ENCODE assay signal across 15 cellular contexts in genomic region chr1:235588156-235588555, GRCh38.
DNase-seq lines count a peak whose midpoint lies in the region; ATAC-seq, FAIRE-seq and TF ChIP-seq lines count a peak whose summit lies in the region.
"Had no signal": no experiment of that assay in that cellular context is flagged by ENCODE, and none has a peak within 500 bp of the region (broad histone marks: within the 10 kb centered on the region; RNA-seq: fewer than 3 reads in every experiment).

No MANE protein-coding gene starts in this region.

- no peak overlapping the region for H3K14ac ChIP-seq in IMR-90 (replicated peaks; ENCODE audit: low read depth, low read length)

- no peaks in the 10 kb centered on the region for H3K9me3 ChIP-seq in GM23248 (ENCODE audit: low read depth)
- no peaks in the 10 kb centered on the region for H3K9me3 ChIP-seq in IMR-90 (ENCODE audit: control insufficient read depth, insufficient read depth, low read length)
- H3K9me3 ChIP-seq in kidney (ENCODE audit: control insufficient read depth in 1 of 2, low read length in 2 of 2) = peaks cover 0 to 3% of the 10 kb centered on the region in 2 donors
- H3K9me3 ChIP-seq: BE2C had no signal

- no peak overlapping the region for H3K23ac ChIP-seq in IMR-90 (ENCODE audit: low read depth, low read length)

- H2AK9ac ChIP-seq in IMR-90 (replicated peaks; ENCODE audit: low read depth, low read length, poor library complexity) = peak overlapping the region; percentile 37

- H2BK20ac ChIP-seq in IMR-90 (ENCODE audit: low read depth, low read length) = no peak overlapping the region

- no peak overlapping the region for H3K18ac ChIP-seq in IMR-90 (ENCODE audit: low read depth, low read length)

- no peak overlapping the region for H4K5ac ChIP-seq in IMR-90 (ENCODE audit: low read depth, low read length)

- FAIRE-seq in kidney (lab: Jason Lieb, UNC) = no peak
- FAIRE-seq: A204.1, GM12878 had no signal

- H3K36me3 ChIP-seq in GM23248 (ENCODE audit: low read depth) (no peaks in the 10 kb centered on the region), IMR-90 (ENCODE audit: control insufficient read depth, insufficient read depth, low read length) (no peaks in the 10 kb centered on the region), kidney (ENCODE audit: control insufficient read depth in 1 of 2, insufficient read depth in 2 of 2, low read length in 2 of 2) (no peaks in the 10 kb centered on the region)
- H3K36me3 ChIP-seq: HAP-1 had no signal

- DNase-seq in GM23248 (no peak), IMR-90 (no peak), kidney (peak; percentile 53), HPDE6-E6E7 (ENCODE audit: extremely low spot score) (no peak), SK-N-DZ (ENCODE audit: low spot score) (no peak)
- DNase-seq in stimulated activated effector memory CD8-positive, alpha-beta T cell treated with anti-CD3 and anti-CD28 coated beads, Interleukin-12 subunit alpha, Interleukin-12 subunit beta, amount 100 ng/mL, for 72 hours (ENCODE audit: low spot score in 2 of 2) = no peak
- DNase-seq: BE2C; CD4-positive, alpha-beta memory T cell; DMS79 had no signal

- H3K9me2 ChIP-seq in GM23248 (ENCODE audit: insufficient read depth) = no peaks in the 10 kb centered on the region

- H3K27ac Mint-ChIP-seq in stimulated activated effector memory CD8-positive, alpha-beta T cell treated with anti-CD3 and anti-CD28 coated beads, Interleukin-12 subunit alpha, Interleukin-12 subunit beta, amount 100 ng/mL, for 72 hours = peak overlapping the region; percentile 48
- H3K27ac Mint-ChIP-seq: CD4-positive, alpha-beta memory T cell; GM23338 had no signal

- no peak for TF ChIP-seq POLR2A in IMR-90 (IDR thresholded peaks at IDR 0.05; ENCODE audit: low read depth, low read length)

- no peak overlapping the region for H2BK5ac ChIP-seq in IMR-90 (ENCODE audit: low read depth, low read length, poor library complexity, severe bottlenecking)

- peak overlapping the region; percentile 81; the same call in 1 of the 2 replicates for H3K4ac ChIP-seq in IMR-90 (ENCODE audit: low read depth, low read length)

- no peak overlapping the region for H4K91ac ChIP-seq in IMR-90 (ENCODE audit: insufficient read depth, low read depth, low read length)

- peak overlapping the region; percentile 81; the same call in 1 of the 2 replicates for H3K27ac ChIP-seq in GM23248
- no peak overlapping the region for H3K27ac ChIP-seq in IMR-90 (ENCODE audit: insufficient read depth, low read length)
- H3K27ac ChIP-seq in kidney (ENCODE audit: low read depth in 2 of 2, low read length in 2 of 2) = no peak overlapping the region
- H3K27ac ChIP-seq: C4-2B had no signal

- no peak overlapping the region for H3K4me3 ChIP-seq in GM23248
- H3K4me3 ChIP-seq in IMR-90 (ENCODE audit: insufficient read depth, low read depth, low read length) = no peak overlapping the region
- H3K4me3 ChIP-seq in kidney (ENCODE audit: low read length in 2 of 2) = no peak overlapping the region
- H3K4me3 ChIP-seq: GM12878, GM23338, HAP-1 had no signal

- no peak overlapping the region for H3K56ac ChIP-seq in IMR-90 (ENCODE audit: extremely low read depth, insufficient read depth, low read length)

- TF ChIP-seq CTCF in IMR-90 (conservative IDR thresholded peaks at IDR 0.05; ENCODE audit: low read depth, low read length) = no peak
- no peak for TF ChIP-seq CTCF in kidney (IDR thresholded peaks at IDR 0.05; ENCODE audit: borderline replicate concordance, extremely low read depth, insufficient read depth)

- no peak for TF ChIP-seq RAD21 in IMR-90 (IDR thresholded peaks at IDR 0.05; ENCODE audit: low read length)

- dilution Hi-C loops in IMR-90 (cut with HindIII; ENCODE audit: low sequenced_read_pairs, unreplicated experiment) = no loop called here

- H3K4me3 Mint-ChIP-seq in stimulated activated effector memory CD8-positive, alpha-beta T cell treated with anti-CD3 and anti-CD28 coated beads, Interleukin-12 subunit alpha, Interleukin-12 subunit beta, amount 100 ng/mL, for 72 hours = no peak overlapping the region
- H3K4me3 Mint-ChIP-seq: CD4-positive, alpha-beta memory T cell; GM23338 had no signal

- H3K79me1 ChIP-seq in IMR-90 (ENCODE audit: low read depth in 1 of 2, low read length in 2 of 2) = no peaks in the 10 kb centered on the region

- CTCF ChIA-PET in IMR-90 (lab: Yijun Ruan, JAX) = no interaction called here

- H3K4me1 Mint-ChIP-seq in stimulated activated effector memory CD8-positive, alpha-beta T cell treated with anti-CD3 and anti-CD28 coated beads, Interleukin-12 subunit alpha, Interleukin-12 subunit beta, amount 100 ng/mL, for 72 hours = peaks cover 20% of the 10 kb centered on the region
- H3K4me1 Mint-ChIP-seq: CD4-positive, alpha-beta memory T cell had no signal

- peaks cover 15% of the 10 kb centered on the region; the same call in 1 of the 2 replicates for H3K27me3 ChIP-seq in GM23248 (replicated peaks; ENCODE audit: insufficient read depth)
- H3K27me3 ChIP-seq in IMR-90 (ENCODE audit: control insufficient read depth, insufficient read depth, low read length) = peaks cover 8% of the 10 kb centered on the region; the same call in 1 of the 2 replicates
- H3K27me3 ChIP-seq: BE2C had no signal

- H2AK5ac ChIP-seq in IMR-90 (ENCODE audit: low read depth, low read length) = peak overlapping the region; percentile 50; the same call in 1 of the 2 replicates

- no peaks in the 10 kb centered on the region for H3F3A ChIP-seq in GM23248 (ENCODE audit: insufficient read depth)

- WGBS in GM23248 (ENCODE audit: low coverage in 1 of 2, low lambda C conversion rate in 2 of 2, missing lambda C conversion rate in 2 of 2), 2 experiments = 78 to 83% methylated on average over 8 of the region's 9 CpGs
- 88% methylated on average over 5 of the region's 9 CpGs; no CpG with 5 or more reads in 1 of the 2 experiments for WGBS in IMR-90 (ENCODE audit: extremely low coverage in 2 of 2, insufficient read length in 1 of 2), 2 experiments

- BruUV-seq in IMR-90 (replicated peaks; lab: Mats Ljungman, UMichigan) = no TSS peak

- no peak overlapping the region for H4K8ac ChIP-seq in IMR-90 (ENCODE audit: low read depth in 2 of 2, low read length in 2 of 2)

- peaks cover 12% of the 10 kb centered on the region for H3K36me3 Mint-ChIP-seq in stimulated activated effector memory CD8-positive, alpha-beta T cell treated with anti-CD3 and anti-CD28 coated beads, Interleukin-12 subunit alpha, Interleukin-12 subunit beta, amount 100 ng/mL, for 72 hours
- H3K36me3 Mint-ChIP-seq: CD4-positive, alpha-beta memory T cell had no signal

- H3K79me2 ChIP-seq in GM23248 (ENCODE audit: insufficient read depth) = no peaks in the 10 kb centered on the region

- no peak for ATAC-seq in IMR-90 (ENCODE audit: low read depth)
- no peak for ATAC-seq in stimulated activated effector memory CD8-positive, alpha-beta T cell treated with anti-CD3 and anti-CD28 coated beads, Interleukin-12 subunit alpha, Interleukin-12 subunit beta, amount 100 ng/mL, for 72 hours
- ATAC-seq in GM19023 (IDR thresholded peaks at IDR 0.05; ENCODE audit: unreplicated experiment) = no peak
- ATAC-seq: GM12878, GM23338 had no signal

- POLR2A ChIA-PET in IMR-90 (lab: Charles Lee; ENCODE audit: unreplicated experiment) = no interaction called here

- H3K9me3 Mint-ChIP-seq in stimulated activated effector memory CD8-positive, alpha-beta T cell treated with anti-CD3 and anti-CD28 coated beads, Interleukin-12 subunit alpha, Interleukin-12 subunit beta, amount 100 ng/mL, for 72 hours = peaks cover 8% of the 10 kb centered on the region

- H3K4me2 ChIP-seq in GM23248 (ENCODE audit: unreplicated experiment) (no peak overlapping the region), IMR-90 (ENCODE audit: low read depth, low read length) (no peak overlapping the region)
- H3K4me2 ChIP-seq: GM23338 had no signal

- H4K20me1 ChIP-seq in GM23248 (ENCODE audit: insufficient read depth) (no peaks in the 10 kb centered on the region), IMR-90 (ENCODE audit: insufficient read depth, low read length) (no peaks in the 10 kb centered on the region)

- H2BK15ac ChIP-seq in IMR-90 (ENCODE audit: low read depth, low read length) = no peak overlapping the region

- H3K9me1 ChIP-seq in IMR-90 (ENCODE audit: insufficient read depth, low read length) = peaks cover 6% of the 10 kb centered on the region; the same call in 1 of the 2 replicates

- peak overlapping the region; percentile 78; the same call in 1 of the 2 replicates for H2BK120ac ChIP-seq in IMR-90 (ENCODE audit: low read depth, low read length)

- in situ Hi-C loops in GM23248 (cut with MboI) = no loop called here
- in situ Hi-C loops in IMR-90 (cut with MboI; ENCODE audit: low sequenced_read_pairs) = no loop called here

- no peak overlapping the region for H2AFZ ChIP-seq in GM23248
- no peak overlapping the region for H2AFZ ChIP-seq in IMR-90 (replicated peaks; ENCODE audit: low read length, poor library complexity)
- H2AFZ ChIP-seq: GM23338 had no signal

- peaks cover 6% of the 10 kb centered on the region; the same call in 1 of the 2 replicates for H3K4me1 ChIP-seq in GM23248 (ENCODE audit: insufficient read depth)
- peaks cover 3% of the 10 kb centered on the region for H3K4me1 ChIP-seq in IMR-90 (ENCODE audit: control insufficient read depth, insufficient read depth, low read length)
- H3K4me1 ChIP-seq in kidney (ENCODE audit: control insufficient read depth in 1 of 2, insufficient read depth in 1 of 2, low read depth in 1 of 2, low read length in 2 of 2) = no peaks in the 10 kb centered on the region
- H3K4me1 ChIP-seq: BE2C, HAP-1 had no signal

- H3K9ac ChIP-seq in GM23248 = no peak overlapping the region
- no peak overlapping the region for H3K9ac ChIP-seq in IMR-90 (ENCODE audit: low read depth, low read length)
- no peak overlapping the region for H3K9ac ChIP-seq in kidney (ENCODE audit: low read length in 2 of 2)

- intact Hi-C loops in IMR-90 (cut with micrococcal nuclease) (no loop called here), kidney (cut with DNase I) (no loop called here)

TF ChIP-seq in IMR-90, 13 proteins besides CTCF, POLR2A, EP300 and RAD21 (continues in another document):
- TF ChIP-seq SMC3 (IDR thresholded peaks at IDR 0.05; ENCODE audit: low read depth, low read length) (no peak), NFE2L2 (IDR thresholded peaks at IDR 0.05; ENCODE audit: low read depth, low read length) (no peak), RCOR1 (IDR thresholded peaks at IDR 0.05; ENCODE audit: insufficient replicate concordance, low read length) (no peak), CHD1 (IDR thresholded peaks at IDR 0.05; ENCODE audit: low read depth, low read length) (no peak), USF2 (IDR thresholded peaks at IDR 0.05; ENCODE audit: low read depth, low read length) (no peak), MAZ (IDR thresholded peaks at IDR 0.05; ENCODE audit: borderline replicate concordance, low read depth, low read length) (no peak), MAFK (IDR thresholded peaks at IDR 0.05; ENCODE audit: low read depth, low read length) (no peak), FOS (IDR thresholded peaks at IDR 0.05; ENCODE audit: low read depth, low read length) (no peak)
